ENCODE assay signal across 8 cellular contexts in the genomic region with DNA sequence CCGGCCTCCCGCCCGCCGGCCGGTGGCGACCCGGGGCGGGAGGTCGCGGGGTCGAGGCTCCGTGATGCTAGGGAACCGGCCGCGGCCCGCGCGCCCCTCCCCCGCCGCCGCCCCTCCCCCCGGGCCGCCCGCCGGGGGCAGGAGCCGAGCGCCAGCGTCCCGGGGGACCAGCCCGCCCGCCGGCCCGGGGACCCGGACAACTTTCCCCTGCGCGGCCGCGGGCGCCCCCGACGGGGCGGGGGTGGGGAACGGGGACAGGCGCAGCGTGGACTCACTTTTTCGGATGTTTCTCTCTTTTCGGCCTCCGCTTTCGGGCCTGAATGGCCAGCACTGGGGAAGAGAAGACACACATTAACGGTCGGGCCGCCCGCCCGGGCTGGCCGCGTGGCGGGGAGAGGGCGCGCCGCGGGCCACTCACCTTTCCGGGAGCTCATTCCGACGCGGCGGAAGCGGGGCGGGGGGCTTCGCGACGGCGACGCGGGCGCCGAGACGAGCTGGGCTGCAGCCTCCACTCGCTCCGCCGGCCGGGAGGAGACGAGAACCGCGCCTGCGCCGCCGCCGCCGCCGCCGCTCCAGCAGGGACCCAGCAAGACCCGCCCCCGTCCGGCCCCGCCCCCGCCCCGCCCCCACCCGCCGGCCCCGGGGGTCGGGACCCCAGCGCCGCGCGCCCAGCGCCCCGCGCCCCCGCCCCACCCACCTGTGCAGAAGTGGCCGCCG. TPM values are rescaled to one million over a fixed set of nuclear protein-coding genes. Genes with fewer than 3 reads are reported as not detected.
DNase-seq lines count a peak whose midpoint lies in the region; ATAC-seq and TF ChIP-seq lines count a peak whose summit lies in the region.

TSS of gene SRPK2 (minus strand) at position 549 of the 717 bp plus-strand sequence.

- no TSS peak for BruUV-seq in IMR-90 (replicated peaks; lab: Mats Ljungman, UMichigan)

- H3K36me3 ChIP-seq in DND-41 (ENCODE audit: insufficient read depth, low read length) (peaks cover 7% of the 10 kb centered on the region), IMR-90 (ENCODE audit: control insufficient read depth, insufficient read depth, low read length) (no peaks in the 10 kb centered on the region), left ventricle myocardium inferior (no peaks in the 10 kb centered on the region), psoas muscle (ENCODE audit: insufficient read depth in 1 of 2, low read depth in 1 of 2) (no peaks in the 10 kb centered on the region), upper lobe of right lung (no peaks in the 10 kb centered on the region)

- TF ChIP-seq RAD21 in IMR-90 (IDR thresholded peaks at IDR 0.05; ENCODE audit: low read length), result no peak

- intact Hi-C loops in IMR-90 (cut with micrococcal nuclease) (loop anchor here (2.0 to 5.0 kb wide), 2 partner anchors 134 to 654 kb away; partner anchors contain the start of gene PUS7), left ventricle myocardium inferior (cut with micrococcal nuclease) (no loop called here), psoas muscle (cut with DNase I) (loop anchor here in 1 of 2 donors (10.0 kb wide), 1 partner anchor 54 kb away; no protein-coding TSS in a partner anchor), upper lobe of right lung (cut with DNase I) (no loop called here)

- H3K27me3 ChIP-seq in DND-41 (ENCODE audit: insufficient read depth, low read length, poor library complexity), result no peaks in the 10 kb centered on the region
- no peaks in the 10 kb centered on the region for H3K27me3 ChIP-seq in IMR-90 (ENCODE audit: control insufficient read depth, insufficient read depth, low read length)
- no peaks in the 10 kb centered on the region for H3K27me3 ChIP-seq in left ventricle myocardium inferior (ENCODE audit: low read depth)
- no peaks in the 10 kb centered on the region for H3K27me3 ChIP-seq in psoas muscle (ENCODE audit: insufficient read depth in 3 of 3, low read length in 2 of 3)
- no peaks in the 10 kb centered on the region for H3K27me3 ChIP-seq in upper lobe of right lung

- H3K4me1 ChIP-seq in DND-41 (ENCODE audit: insufficient read depth, low read length), result peaks cover 29% of the 10 kb centered on the region
- H3K4me1 ChIP-seq in IMR-90 (ENCODE audit: control insufficient read depth, insufficient read depth, low read length), result no peaks in the 10 kb centered on the region
- H3K4me1 ChIP-seq in left ventricle myocardium inferior, result peaks cover 21% of the 10 kb centered on the region
- peaks cover 11% of the 10 kb centered on the region for H3K4me1 ChIP-seq in psoas muscle
- no peaks in the 10 kb centered on the region for H3K4me1 ChIP-seq in upper lobe of right lung

- H4K20me1 ChIP-seq in DND-41 (ENCODE audit: insufficient read depth, low read length) (peaks cover 19% of the 10 kb centered on the region), IMR-90 (ENCODE audit: insufficient read depth, low read length) (peaks cover 26% of the 10 kb centered on the region)

- H3K4me3 ChIP-seq in DND-41 (ENCODE audit: low read depth in 1 of 2, low read length in 2 of 2), result peak within 1 kb of the TSS; percentile 71 to 98
- peak within 1 kb of the TSS; percentile 92 for H3K4me3 ChIP-seq in IMR-90 (ENCODE audit: insufficient read depth, low read depth, low read length)
- H3K4me3 ChIP-seq in left ventricle myocardium inferior, result peak within 1 kb of the TSS; percentile 97
- peak within 1 kb of the TSS; percentile 97 for H3K4me3 ChIP-seq in psoas muscle
- H3K4me3 ChIP-seq in upper lobe of right lung, result peak within 1 kb of the TSS; percentile 86

- H2BK15ac ChIP-seq in IMR-90 (ENCODE audit: low read depth, low read length), result no peak within 1 kb of the TSS

- CTCF ChIA-PET in IMR-90 (lab: Yijun Ruan, JAX), result interaction anchor here (0.9 to 1.6 kb wide), 2 partner anchors 10 to 201 kb away, joined by 3 to 5 read pairs; no protein-coding TSS in a partner anchor

- H3K27ac ChIP-seq in DND-41 (ENCODE audit: low read length), result peak within 1 kb of the TSS; percentile 78
- H3K27ac ChIP-seq in IMR-90 (ENCODE audit: insufficient read depth, low read length), result peak within 1 kb of the TSS; percentile 58
- H3K27ac ChIP-seq in adipose tissue (ENCODE audit: low read depth, low read length), result no peak within 1 kb of the TSS
- peak within 1 kb of the TSS; percentile 88 for H3K27ac ChIP-seq in left ventricle myocardium inferior (replicated peaks)
- peak within 1 kb of the TSS; percentile 76 for H3K27ac ChIP-seq in psoas muscle
- peak within 1 kb of the TSS; percentile 49 for H3K27ac ChIP-seq in upper lobe of right lung

- 0 out of 2 replicates have a peak within 1 kb of the TSS, but pooled peaks have one; percentile 70 for H3K14ac ChIP-seq in IMR-90 (replicated peaks; ENCODE audit: low read depth, low read length)

- H3K79me1 ChIP-seq in IMR-90 (ENCODE audit: low read depth in 1 of 2, low read length in 2 of 2), result peaks cover 11 to 24% of the 10 kb centered on the region in 2 experiments; a peak in 3 of 4 replicates

- H2BK5ac ChIP-seq in IMR-90 (ENCODE audit: low read depth, low read length, poor library complexity, severe bottlenecking), result peak within 1 kb of the TSS; percentile 66

- no peaks in the 10 kb centered on the region for H3K9me3 ChIP-seq in DND-41 (ENCODE audit: insufficient read depth, low read length, severe bottlenecking)
- no peaks in the 10 kb centered on the region for H3K9me3 ChIP-seq in IMR-90 (ENCODE audit: control insufficient read depth, insufficient read depth, low read length)
- H3K9me3 ChIP-seq in left ventricle myocardium inferior (replicated peaks), result no peaks in the 10 kb centered on the region
- no peaks in the 10 kb centered on the region for H3K9me3 ChIP-seq in psoas muscle
- no peaks in the 10 kb centered on the region for H3K9me3 ChIP-seq in upper lobe of right lung

- no peak within 1 kb of the TSS for H2BK120ac ChIP-seq in IMR-90 (ENCODE audit: low read depth, low read length)

- dilution Hi-C loops in IMR-90 (cut with HindIII; ENCODE audit: low sequenced_read_pairs, unreplicated experiment), result no loop called here

- TF ChIP-seq CTCF in DND-41 (IDR thresholded peaks at IDR 0.05; ENCODE audit: borderline replicate concordance, extremely low read depth, low read length, poor library complexity, severe bottlenecking), result no peak
- no peak for TF ChIP-seq CTCF in IMR-90 (conservative IDR thresholded peaks at IDR 0.05; ENCODE audit: low read depth, low read length)
- no peak for TF ChIP-seq CTCF in left ventricle myocardium inferior (IDR thresholded peaks at IDR 0.05; ENCODE audit: borderline replicate concordance)
- TF ChIP-seq CTCF in psoas muscle (IDR thresholded peaks at IDR 0.05), result no peak
- TF ChIP-seq CTCF in upper lobe of right lung (IDR thresholded peaks at IDR 0.05), result no peak

- no peak within 1 kb of the TSS for H3K18ac ChIP-seq in IMR-90 (ENCODE audit: low read depth, low read length)

- H3K4ac ChIP-seq in IMR-90 (ENCODE audit: low read depth, low read length), result peak within 1 kb of the TSS; percentile 57

- in situ Hi-C loops in IMR-90 (cut with MboI; ENCODE audit: low sequenced_read_pairs), result no loop called here

- TF ChIP-seq POLR2A in IMR-90 (IDR thresholded peaks at IDR 0.05; ENCODE audit: low read depth, low read length), result peak; percentile 18; the same call in 1 of the 2 replicates

- 0% methylated on average over 47 of the region's 111 CpGs; no CpG with 5 or more reads in 1 of the 2 experiments for WGBS in IMR-90 (ENCODE audit: extremely low coverage in 2 of 2, insufficient read length in 1 of 2), 2 experiments
- 0 to 1% (median 1%) methylated on average over 38 to 99 of the region's 111 CpGs for WGBS in adipose tissue, 3 donors
- 1% methylated on average over 38 to 106 of the region's 111 CpGs for WGBS in psoas muscle, 3 donors

- peak within 1 kb of the TSS; percentile 74 for H3K4me2 ChIP-seq in DND-41 (ENCODE audit: insufficient read depth, low read length)
- peak within 1 kb of the TSS; percentile 79 for H3K4me2 ChIP-seq in IMR-90 (ENCODE audit: low read depth, low read length)

- peak within 1 kb of the TSS; percentile 80 for H2AFZ ChIP-seq in DND-41 (ENCODE audit: low read depth, low read length)
- peak within 1 kb of the TSS; percentile 97 for H2AFZ ChIP-seq in IMR-90 (replicated peaks; ENCODE audit: low read length, poor library complexity)

- ATAC-seq in DND-41 (ENCODE audit: insufficient read depth, low read depth), result peak; percentile 89
- ATAC-seq in GM21447 (IDR thresholded peaks at IDR 0.05; ENCODE audit: unreplicated experiment), result peak; percentile 69
- ATAC-seq in IMR-90 (ENCODE audit: low read depth), result peak; percentile 90
- ATAC-seq in psoas muscle, result peak; percentile 84 to 88 (median 88)
- ATAC-seq in upper lobe of right lung, result peak; percentile 89

- H3K23ac ChIP-seq in IMR-90 (ENCODE audit: low read depth, low read length), result peak within 1 kb of the TSS; percentile 60; the same call in 1 of the 2 replicates

- H3K9me1 ChIP-seq in IMR-90 (ENCODE audit: insufficient read depth, low read length), result no peaks in the 10 kb centered on the region

- no peak within 1 kb of the TSS for H3K56ac ChIP-seq in IMR-90 (ENCODE audit: extremely low read depth, insufficient read depth, low read length)

- POLR2A ChIA-PET in IMR-90 (lab: Charles Lee; ENCODE audit: unreplicated experiment), result no interaction called here

- H3K79me2 ChIP-seq in DND-41 (ENCODE audit: insufficient read depth, low read length), result peaks cover 47% of the 10 kb centered on the region

- H4K8ac ChIP-seq in IMR-90 (ENCODE audit: low read depth in 2 of 2, low read length in 2 of 2), result peak within 1 kb of the TSS in 1 of 2 experiments; percentile 69; a peak in 1 of 4 replicates

- H2AK9ac ChIP-seq in IMR-90 (replicated peaks; ENCODE audit: low read depth, low read length, poor library complexity), result peak within 1 kb of the TSS; percentile 92

- DNase-seq in DND-41 (peak; percentile 87), IMR-90 (peak; percentile 31), SW480 (ENCODE audit: low spot score) (peak; percentile 82), left ventricle myocardium inferior (peak; percentile 84), psoas muscle (peak; percentile 78 to 86), upper lobe of right lung (peak; percentile 92)

- no peak within 1 kb of the TSS for H2BK20ac ChIP-seq in IMR-90 (ENCODE audit: low read depth, low read length)

- H2AK5ac ChIP-seq in IMR-90 (ENCODE audit: low read depth, low read length), result no peak within 1 kb of the TSS

- H3K9ac ChIP-seq in DND-41 (ENCODE audit: low read depth, low read length), result peak within 1 kb of the TSS; percentile 91
- peak within 1 kb of the TSS; percentile 39 for H3K9ac ChIP-seq in IMR-90 (ENCODE audit: low read depth, low read length)

- no peak within 1 kb of the TSS for H4K91ac ChIP-seq in IMR-90 (ENCODE audit: insufficient read depth, low read depth, low read length)

- H4K5ac ChIP-seq in IMR-90 (ENCODE audit: low read depth, low read length), result peak within 1 kb of the TSS; percentile 23

RNA-seq across cellular contexts. Expression of gene SRPK2, which starts in this region (rescaled TPM):
- 33.0 and 34.7 TPM in 2 replicates for total RNA-seq in IMR-90 (2012; rRNA removed)
- 9.2 and 13.2 TPM in 2 replicates for polyA plus RNA-seq in IMR-90 (2012; rRNA removed)
- polyA plus RNA-seq in IMR-90 (2012; cell fraction: cytosol; rRNA removed), result 3.0 and 5.2 TPM in 2 replicates
- 2.9 and 15.3 TPM in 2 replicates for polyA plus RNA-seq in IMR-90 (2012; cell fraction: nucleus; rRNA removed; ENCODE audit: low replicate concordance)
- polyA plus RNA-seq in adipose tissue, result 10 to 100 TPM in 2 of 3 donors, 1 to 10 TPM in 1; 8.5 to 17.1 (median 14.1) TPM
- total RNA-seq in left ventricle myocardium inferior, result 34.3 TPM
- 10 to 100 TPM; 33.2 to 51.3 (median 39.0) TPM for total RNA-seq in psoas muscle
- 10 to 100 TPM; 12.7 to 22.9 (median 21.7) TPM for polyA plus RNA-seq in psoas muscle
- 48.5 TPM for total RNA-seq in upper lobe of right lung

Comparison
In these comparisons a context has a peak if more than half of its experiments do, and no peak if none do; other contexts are left out.
1. DNase-seq: peak in every context shown above with its lines; median percentile 92 in upper lobe of right lung; 87 in DND-41; 84 in left ventricle myocardium inferior; 82 in SW480; 82 in psoas muscle; 31 in IMR-90.